2 cellular contexts compared by ENCODE assay signal in genomic region chr3:184334470-184335158, GRCh38.
TF ChIP-seq lines count a peak whose summit lies in the region.

No MANE protein-coding gene starts in this region.

TF ChIP-seq in IMR-90, 13 proteins besides CTCF, POLR2A, EP300 and RAD21:
- TF ChIP-seq RFX5 (IDR thresholded peaks at IDR 0.05; ENCODE audit: low read depth, low read length) (no peak), RCOR1 (IDR thresholded peaks at IDR 0.05; ENCODE audit: insufficient replicate concordance, low read length) (peak; percentile 68), FOS (IDR thresholded peaks at IDR 0.05; ENCODE audit: low read depth, low read length) (peak; percentile 57; the same call in 1 of the 2 replicates), ELK1 (IDR thresholded peaks at IDR 0.05; ENCODE audit: borderline replicate concordance, low read depth, low read length) (no peak), BHLHE40 (IDR thresholded peaks at IDR 0.05; ENCODE audit: low read depth, low read length) (peak; percentile 33; the same call in 1 of the 2 replicates), MXI1 (IDR thresholded peaks at IDR 0.05; ENCODE audit: borderline replicate concordance, low read depth, low read length) (no peak), MAZ (IDR thresholded peaks at IDR 0.05; ENCODE audit: borderline replicate concordance, low read depth, low read length) (0 out of 2 replicates have a peak, but pooled peaks have one; percentile 20)

TF ChIP-seq in endothelial cell of umbilical vein, 7 proteins besides CTCF, POLR2A, EP300 and RAD21:
- no peak for TF ChIP-seq EZH2 (IDR thresholded peaks at IDR 0.05; ENCODE audit: borderline replicate concordance, low read depth, low read length, severe bottlenecking)
- TF ChIP-seq POLR2AphosphoS5 (IDR thresholded peaks at IDR 0.05; ENCODE audit: insufficient read depth, low read depth, low read length), result peak; percentile 23
- peak; percentile 59 for TF ChIP-seq JUN (IDR thresholded peaks at IDR 0.05; ENCODE audit: borderline replicate concordance, insufficient read depth, insufficient read length, low read depth)
- TF ChIP-seq FOS (IDR thresholded peaks at IDR 0.05; ENCODE audit: borderline replicate concordance, insufficient read depth, low read length), result peak; percentile 82
- peak; percentile 96 for TF ChIP-seq GATA2 (IDR thresholded peaks at IDR 0.05; ENCODE audit: insufficient read depth, insufficient read length, low read depth, low read length)
- no peak for TF ChIP-seq MAX (IDR thresholded peaks at IDR 0.05; ENCODE audit: insufficient read depth, insufficient read length)
- TF ChIP-seq MYC (IDR thresholded peaks at IDR 0.05; ENCODE audit: low read depth, low read length), result no peak
